In the genomic region with DNA sequence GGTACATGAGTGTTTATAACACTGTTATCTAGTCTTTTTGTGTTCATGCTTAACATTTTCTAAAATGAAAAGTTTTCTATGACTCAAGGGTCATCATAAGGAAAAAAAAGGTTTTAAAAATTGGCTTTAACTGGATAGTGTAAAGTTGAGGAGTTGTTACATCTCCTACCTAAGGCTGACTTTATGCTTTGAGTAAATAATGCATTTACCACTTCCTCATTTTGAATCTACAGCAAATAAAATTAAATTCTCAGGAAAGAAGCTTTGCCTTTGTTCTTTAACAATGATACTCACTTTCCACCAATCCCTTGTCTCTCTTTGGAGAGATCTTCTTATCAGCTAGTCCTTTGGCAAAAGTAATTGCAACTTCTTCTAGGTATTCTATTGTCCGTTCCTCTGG, we compare ENCODE assay signal across 25 cellular contexts.
"Had no signal": no experiment of that assay in that cellular context is flagged by ENCODE, and none has a peak within 500 bp of the region (broad histone marks: within the 10 kb centered on the region; RNA-seq: fewer than 3 reads in every experiment).

No MANE protein-coding gene starts in this region.

- FAIRE-seq: islet of Langerhans, kidney had no signal

- H3K4me2 ChIP-seq: smooth muscle cell had no signal

- H3K4me3 ChIP-seq: left ventricle myocardium inferior, lung, ovary, right atrium auricular region, right lobe of liver, smooth muscle cell, tibial nerve, uterus had no signal

- ATAC-seq: naive thymus-derived CD4-positive, alpha-beta T cell; natural killer cell treated with Interleukin-12 subunit alpha and Interleukin-12 subunit beta and Interleukin-15 and Interleukin-18, amount 100 ng/mL, for 72 hours; right lobe of liver; stimulated activated memory B cell treated with anti-CD40 and anti-IgM and Interleukin-4, amounts not matched to agents 10 μg/mL and 1 μg/mL and 100 μg/mL, for 72 hours; stimulated activated naive CD8-positive, alpha-beta T cell treated with anti-CD3 and anti-CD28 coated beads, Interleukin-15, amount 100 ng/mL, for 72 hours had no signal

- H3K4me3 Mint-ChIP-seq: immature natural killer cell; mesothelial cell of epicardium; naive thymus-derived CD4-positive, alpha-beta T cell; natural killer cell treated with Interleukin-12 subunit alpha and Interleukin-12 subunit beta and Interleukin-15 and Interleukin-18, amount 100 ng/mL, for 72 hours; stimulated activated memory B cell treated with anti-CD40 and anti-IgM and Interleukin-4, amounts not matched to agents 10 μg/mL and 1 μg/mL and 100 μg/mL, for 72 hours; stimulated activated naive CD8-positive, alpha-beta T cell treated with anti-CD3 and anti-CD28 coated beads, Interleukin-15, amount 100 ng/mL, for 72 hours; type B pancreatic cell had no signal

- H3K9me3 ChIP-seq: left ventricle myocardium inferior, ovary, right atrium auricular region, right lobe of liver, tibial nerve, uterus had no signal

- H3K27ac ChIP-seq: left ventricle myocardium inferior, ovary, right atrium auricular region, right lobe of liver, tibial nerve, uterus had no signal

- H3K36me3 ChIP-seq: ovary, uterus had no signal

- DNase-seq: immature natural killer cell; kidney; left ventricle myocardium inferior; mesendoderm; naive thymus-derived CD4-positive, alpha-beta T cell; ovary; right lobe of liver; stimulated activated CD4-positive, alpha-beta T cell treated with anti-CD3 and anti-CD28 coated beads, Interleukin-1b, Interleukin-23, amount 100 ng/mL, for 48 hours; stimulated activated CD4-positive, alpha-beta T cell treated with anti-CD3 and anti-CD28 coated beads, Interleukin-2, amount 100 ng/mL, for 48 hours; stimulated activated CD4-positive, alpha-beta T cell treated with anti-CD3 and anti-CD28 coated beads, Interleukin-4, amount 100 ng/mL, for 4 hours; stimulated activated CD8-positive, alpha-beta memory T cell treated with anti-CD3 and anti-CD28 coated beads, Interleukin-4, amount 100 ng/mL, for 48 hours; stimulated activated naive CD4-positive, alpha-beta T cell treated with Interleukin-2 at 50 U/mL for 16 hours; stimulated activated naive CD8-positive, alpha-beta T cell treated with anti-CD3 and anti-CD28 coated beads, Interleukin-15, amount 100 ng/mL, for 72 hours; substantia nigra; uterus had no signal

- H3K27me3 ChIP-seq: ovary, right atrium auricular region, right lobe of liver, tibial nerve, uterus had no signal

- H3K27me3 Mint-ChIP-seq: naive thymus-derived CD4-positive, alpha-beta T cell; natural killer cell treated with Interleukin-12 subunit alpha and Interleukin-12 subunit beta and Interleukin-15 and Interleukin-18, amount 100 ng/mL, for 72 hours; progenitor cell of endocrine pancreas; stimulated activated memory B cell treated with anti-CD40 and anti-IgM and Interleukin-4, amounts not matched to agents 10 μg/mL and 1 μg/mL and 100 μg/mL, for 72 hours; stimulated activated naive CD8-positive, alpha-beta T cell treated with anti-CD3 and anti-CD28 coated beads, Interleukin-15, amount 100 ng/mL, for 72 hours; type B pancreatic cell had no signal

- H3K9me3 Mint-ChIP-seq: naive thymus-derived CD4-positive, alpha-beta T cell; natural killer cell treated with Interleukin-12 subunit alpha and Interleukin-12 subunit beta and Interleukin-15 and Interleukin-18, amount 100 ng/mL, for 72 hours; stimulated activated memory B cell treated with anti-CD40 and anti-IgM and Interleukin-4, amounts not matched to agents 10 μg/mL and 1 μg/mL and 100 μg/mL, for 72 hours; stimulated activated naive CD8-positive, alpha-beta T cell treated with anti-CD3 and anti-CD28 coated beads, Interleukin-15, amount 100 ng/mL, for 72 hours; type B pancreatic cell had no signal

- H3K4me1 ChIP-seq: left ventricle myocardium inferior, right atrium auricular region, right lobe of liver, tibial nerve, uterus had no signal

- H3K27ac Mint-ChIP-seq: mesothelial cell of epicardium; natural killer cell treated with Interleukin-12 subunit alpha and Interleukin-12 subunit beta and Interleukin-15 and Interleukin-18, amount 100 ng/mL, for 72 hours; progenitor cell of endocrine pancreas; stimulated activated memory B cell treated with anti-CD40 and anti-IgM and Interleukin-4, amounts not matched to agents 10 μg/mL and 1 μg/mL and 100 μg/mL, for 72 hours; type B pancreatic cell had no signal

- H3K4me1 Mint-ChIP-seq: mesothelial cell of epicardium; stimulated activated naive CD8-positive, alpha-beta T cell treated with anti-CD3 and anti-CD28 coated beads, Interleukin-15, amount 100 ng/mL, for 72 hours had no signal
